ENCODE assay signal across 28 cellular contexts in the genomic region with DNA sequence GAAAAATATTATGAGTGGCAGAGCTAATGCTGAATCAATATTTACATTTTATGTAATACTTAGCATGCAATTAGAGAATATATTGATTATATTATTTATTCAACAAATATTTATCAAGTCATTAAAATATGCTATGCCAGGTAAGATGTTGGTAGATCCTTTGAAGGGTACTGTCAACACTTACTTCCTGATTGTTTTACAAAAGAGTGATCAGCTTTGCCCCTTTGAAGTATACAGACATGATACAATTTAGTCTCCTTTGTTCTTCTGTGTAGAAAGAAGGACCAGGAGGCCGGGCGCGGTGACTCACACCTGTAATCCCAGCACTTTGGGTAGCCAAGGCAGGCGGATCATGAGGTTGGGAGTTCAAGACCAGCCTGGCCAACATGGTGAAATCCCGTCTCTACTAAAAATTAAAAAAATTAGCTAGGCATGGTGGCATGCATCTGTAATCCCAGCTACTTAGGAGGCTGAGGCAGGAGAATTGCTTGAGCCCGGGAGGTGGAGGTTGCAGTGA.
"Had no signal": no experiment of that assay in that cellular context is flagged by ENCODE, and none has a peak within 500 bp of the region (broad histone marks: within the 10 kb centered on the region; RNA-seq: fewer than 3 reads in every experiment).

No MANE protein-coding gene starts in this region.

- H3K36me3 Mint-ChIP-seq: immature natural killer cell; naive thymus-derived CD8-positive, alpha-beta T cell; neural progenitor cell; stimulated activated naive B cell treated with anti-CD40 and anti-IgM and Interleukin-4, amounts not matched to agents 10 μg/mL and 1 μg/mL and 100 μg/mL, for 72 hours had no signal

- H3K9me3 ChIP-seq: adrenal gland, left ventricle myocardium inferior, testis, uterus had no signal

- H3K27me3 Mint-ChIP-seq: activated naive CD8-positive, alpha-beta T cell; activated T-cell treated with anti-CD3 and anti-CD28 coated beads, Interleukin-2, amount 50 U/mL, for 24 hours had no signal

- H3K4me1 ChIP-seq: adrenal gland, neural progenitor cell, testis had no signal

- H3K36me3 ChIP-seq: adrenal gland, left ventricle myocardium inferior, neural progenitor cell, uterus had no signal

- FAIRE-seq: astrocyte, endothelial cell of umbilical vein had no signal

- H3K79me2 ChIP-seq: hepatocyte had no signal

- H3K27ac Mint-ChIP-seq: activated naive CD8-positive, alpha-beta T cell; activated T-cell treated with anti-CD3 and anti-CD28 coated beads, Interleukin-2, amount 50 U/mL, for 24 hours; activated T-helper 17 cell treated with anti-CD3 and anti-CD28 coated beads, Interleukin-2, amount 50 U/mL, for 72 hours; immature natural killer cell; neural progenitor cell; stimulated activated naive B cell treated with anti-CD40 and anti-IgM and Interleukin-4, amounts not matched to agents 10 μg/mL and 1 μg/mL and 100 μg/mL, for 72 hours had no signal

- DNase-seq: activated CD4-positive, alpha-beta T cell treated with anti-CD3 and anti-CD28 coated beads for 1 hour; activated CD4-positive, alpha-beta T cell treated with anti-CD3 and anti-CD28 coated beads, Interleukin-2, amount 50 U/mL, for 4 hours; activated CD8-positive, alpha-beta memory T cell treated with anti-CD3 and anti-CD28 coated beads for 24 hours; activated CD8-positive, alpha-beta memory T cell treated with anti-CD3 and anti-CD28 coated beads, Interleukin-2, amount 50 U/mL, for 4 hours; activated naive CD4-positive, alpha-beta T cell; activated T-cell treated with anti-CD3 and anti-CD28 coated beads, Interleukin-2, amount 50 U/mL, for 24 hours; adrenal gland; central memory CD4-positive, alpha-beta T cell; effector memory CD4-positive, alpha-beta T cell; foreskin melanocyte; glutamatergic neuron; immature natural killer cell; kidney glomerular epithelial cell; left ventricle myocardium inferior; naive thymus-derived CD8-positive, alpha-beta T cell; stimulated activated CD4-positive, alpha-beta T cell treated with anti-CD3 and anti-CD28 coated beads, Interleukin-15, amount 100 ng/mL, for 24 hours; stimulated activated naive B cell treated with anti-CD40 and anti-IgM and Interleukin-4, amounts not matched to agents 10 μg/mL and 1 μg/mL and 100 μg/mL, for 72 hours; testis; trophoblast cell; uterus had no signal

- ATAC-seq: activated T-helper 17 cell treated with anti-CD3 and anti-CD28 coated beads, Interleukin-2, amount 50 U/mL, for 72 hours; esophagus mucosa; stimulated activated naive B cell treated with anti-CD40 and anti-IgM and Interleukin-4, amounts not matched to agents 10 μg/mL and 1 μg/mL and 100 μg/mL, for 72 hours had no signal

- H3K9ac ChIP-seq: neural progenitor cell had no signal

- H3K27me3 ChIP-seq: adrenal gland, hepatocyte, neural progenitor cell, testis, uterus had no signal

- H2AFZ ChIP-seq: hepatocyte, neural progenitor cell had no signal

- H3K4me3 Mint-ChIP-seq: activated naive CD8-positive, alpha-beta T cell; activated T-cell treated with anti-CD3 and anti-CD28 coated beads, Interleukin-2, amount 50 U/mL, for 24 hours; activated T-helper 17 cell treated with anti-CD3 and anti-CD28 coated beads, Interleukin-2, amount 50 U/mL, for 72 hours; immature natural killer cell; naive thymus-derived CD8-positive, alpha-beta T cell; neural progenitor cell; stimulated activated naive B cell treated with anti-CD40 and anti-IgM and Interleukin-4, amounts not matched to agents 10 μg/mL and 1 μg/mL and 100 μg/mL, for 72 hours had no signal

- H3K4me3 ChIP-seq: adrenal gland, hepatocyte, left ventricle myocardium inferior, neural progenitor cell, smooth muscle cell, testis, uterus had no signal

- H3K4me2 ChIP-seq: hepatocyte, neural progenitor cell, smooth muscle cell had no signal

- H3K27ac ChIP-seq: adrenal gland, hepatocyte, left ventricle myocardium inferior, neural progenitor cell, testis, uterus had no signal

- H3K9me3 Mint-ChIP-seq: activated T-cell treated with anti-CD3 and anti-CD28 coated beads, Interleukin-2, amount 50 U/mL, for 24 hours; immature natural killer cell; neural progenitor cell; stimulated activated naive B cell treated with anti-CD40 and anti-IgM and Interleukin-4, amounts not matched to agents 10 μg/mL and 1 μg/mL and 100 μg/mL, for 72 hours had no signal

- H3K4me1 Mint-ChIP-seq: activated T-helper 17 cell treated with anti-CD3 and anti-CD28 coated beads, Interleukin-2, amount 50 U/mL, for 72 hours; immature natural killer cell had no signal
